15 cellular contexts compared by ENCODE assay signal in genomic region chr14:101879212-101880015, GRCh38.
DNase-seq lines count a peak whose midpoint lies in the region; TF ChIP-seq lines count a peak whose summit lies in the region.
"Had no signal": no experiment of that assay in that cellular context is flagged by ENCODE, and none has a peak within 500 bp of the region (broad histone marks: within the 10 kb centered on the region; RNA-seq: fewer than 3 reads in every experiment).

No MANE protein-coding gene starts in this region.

- no peak overlapping the region for H4K8ac ChIP-seq in neuronal stem cell (ENCODE audit: low read depth, low read length)

- H3K27me3 ChIP-seq in dorsolateral prefrontal cortex (no peaks in the 10 kb centered on the region), neuronal stem cell (ENCODE audit: control insufficient read depth in 3 of 3, insufficient read depth in 3 of 3, low read depth in 1 of 3, low read length in 3 of 3) (no peaks in the 10 kb centered on the region)
- H3K27me3 ChIP-seq: SJCRH30 had no signal

- H2AK5ac ChIP-seq in neuronal stem cell (ENCODE audit: low read depth, low read length), result no peak overlapping the region

- no peak overlapping the region for H3K4ac ChIP-seq in neuronal stem cell (ENCODE audit: low read length)

- H3K27ac ChIP-seq in KOPT-K1 (ENCODE audit: low read depth, low read length, poor library complexity, severe bottlenecking) (peak overlapping the region; percentile 67), dorsolateral prefrontal cortex (peak overlapping the region in 32 of 59 donors; percentile 3 to 64 (median 23)), neuronal stem cell (replicated peaks; ENCODE audit: low read length) (no peak overlapping the region)
- H3K27ac ChIP-seq: SJCRH30 had no signal

- TF ChIP-seq CTCF in dorsolateral prefrontal cortex (IDR thresholded peaks at IDR 0.05 in 54 of 56, conservative IDR thresholded peaks at IDR 0.05 in 2 of 56; ENCODE audit: low read depth in 1 of 56, partially characterized antibody in 56 of 56), result no peak

- H3K79me1 ChIP-seq in neuronal stem cell (ENCODE audit: low read depth, low read length), result peaks cover 7% of the 10 kb centered on the region

- H3K4me3 ChIP-seq in dorsolateral prefrontal cortex (no peak overlapping the region), neuronal stem cell (ENCODE audit: low read length in 2 of 2) (no peak overlapping the region)
- H3K4me3 ChIP-seq: SJCRH30, skin epidermis had no signal

- H3K23ac ChIP-seq in neuronal stem cell (ENCODE audit: low read depth, low read length, poor library complexity), result peak overlapping the region; percentile 23

- H3K4me3 Mint-ChIP-seq in T-helper 2 cell treated with Interferon-gamma antibody and Interleukin-4, amounts not matched to agents 5 μg/mL and 100 μg/mL, for 36 hours, result peak overlapping the region; percentile 21
- H3K4me3 Mint-ChIP-seq: type B pancreatic cell had no signal

- H3K27ac Mint-ChIP-seq in T-helper 2 cell treated with Interferon-gamma antibody and Interleukin-4, amounts not matched to agents 5 μg/mL and 100 μg/mL, for 36 hours, result peak overlapping the region; percentile 75
- H3K27ac Mint-ChIP-seq: type B pancreatic cell had no signal

- no peak overlapping the region for H2BK120ac ChIP-seq in neuronal stem cell (ENCODE audit: low read depth, low read length)

- no peaks in the 10 kb centered on the region for H3K4me1 ChIP-seq in neuronal stem cell (ENCODE audit: control insufficient read depth in 2 of 2, insufficient read depth in 1 of 2, low read depth in 1 of 2, low read length in 2 of 2)

- no peak overlapping the region for H3K9ac ChIP-seq in neuronal stem cell (ENCODE audit: low read depth, low read length, poor library complexity)

- no peaks in the 10 kb centered on the region for H3K9me3 ChIP-seq in KOPT-K1 (ENCODE audit: insufficient read depth, low read length, poor library complexity, severe bottlenecking)
- H3K9me3 ChIP-seq in neuronal stem cell (replicated peaks in 1 of 2; ENCODE audit: control insufficient read depth in 2 of 2, insufficient read depth in 1 of 2, low read depth in 1 of 2, low read length in 2 of 2), result no peaks in the 10 kb centered on the region
- H3K9me3 ChIP-seq: SJCRH30 had no signal

- intact Hi-C loops in dorsolateral prefrontal cortex (cut with DNase I), result no loop called here

- peaks cover 48% of the 10 kb centered on the region for H3K36me3 ChIP-seq in KOPT-K1 (ENCODE audit: insufficient read depth, low read length)
- peaks cover 8 to 57% of the 10 kb centered on the region in 2 donors for H3K36me3 ChIP-seq in neuronal stem cell (replicated peaks in 1 of 2; ENCODE audit: control insufficient read depth in 2 of 2, insufficient read depth in 2 of 2, low read length in 2 of 2)

- no peak overlapping the region for H2BK15ac ChIP-seq in neuronal stem cell (ENCODE audit: low read length)

- H2AFZ ChIP-seq in neuronal stem cell (ENCODE audit: low read length), result no peak overlapping the region

- no peak for DNase-seq in T-helper 2 cell treated with Interferon-gamma antibody and Interleukin-4, amounts not matched to agents 5 μg/mL and 100 μg/mL, for 36 hours (ENCODE audit: low spot score)
- DNase-seq in T-helper 2 cell (no peak), dorsolateral prefrontal cortex (peak in 1 of 10 donors; percentile 35), neuronal stem cell (ENCODE audit: low spot score) (no peak), NCI-H187 treated with DMSO at 0.1 percent for 48 hours (lab: John Stamatoyannopoulos, UW) (no peak), NCI-H524 (lab: John Stamatoyannopoulos, UW) (no peak)
- DNase-seq in effector CD4-positive, alpha-beta T cell, result no peak
- DNase-seq: activated CD4-positive, CD25-positive, alpha-beta regulatory T cell; foreskin fibroblast; Kasumi-1; NCI-H2081 had no signal

- H2BK5ac ChIP-seq in neuronal stem cell (ENCODE audit: low read length), result no peak overlapping the region

- H3K9me3 Mint-ChIP-seq in T-helper 2 cell treated with Interferon-gamma antibody and Interleukin-4, amounts not matched to agents 5 μg/mL and 100 μg/mL, for 36 hours, result no peaks in the 10 kb centered on the region
- H3K9me3 Mint-ChIP-seq: type B pancreatic cell had no signal

- H3K27me3 Mint-ChIP-seq in T-helper 2 cell treated with Interferon-gamma antibody and Interleukin-4, amounts not matched to agents 5 μg/mL and 100 μg/mL, for 36 hours (ENCODE audit: low read depth), result no peaks in the 10 kb centered on the region
- H3K27me3 Mint-ChIP-seq: type B pancreatic cell had no signal

- peak overlapping the region; percentile 17 for H3K14ac ChIP-seq in neuronal stem cell (ENCODE audit: low read length)

- peaks cover 44% of the 10 kb centered on the region for H3K36me3 Mint-ChIP-seq in T-helper 2 cell treated with Interferon-gamma antibody and Interleukin-4, amounts not matched to agents 5 μg/mL and 100 μg/mL, for 36 hours (ENCODE audit: low read depth)

- H2BK12ac ChIP-seq in neuronal stem cell (ENCODE audit: low read length), result no peak overlapping the region

- no peak overlapping the region for H3K4me2 ChIP-seq in neuronal stem cell (ENCODE audit: insufficient read depth, low read length, poor library complexity, severe bottlenecking)

- no CpG with 5 or more reads among the region's 17 CpGs for WGBS in neuronal stem cell (ENCODE audit: extremely low coverage in 2 of 2, insufficient read length in 2 of 2, insufficient replicate concordance in 1 of 2), 2 donors

- peaks cover 38% of the 10 kb centered on the region for H3K4me1 Mint-ChIP-seq in T-helper 2 cell treated with Interferon-gamma antibody and Interleukin-4, amounts not matched to agents 5 μg/mL and 100 μg/mL, for 36 hours (ENCODE audit: low read depth)

- peak overlapping the region; percentile 59 for H4K91ac ChIP-seq in neuronal stem cell (ENCODE audit: low read depth, low read length, poor library complexity)

- no peak overlapping the region for H3K18ac ChIP-seq in neuronal stem cell (ENCODE audit: low read length)
